In the genomic region with DNA sequence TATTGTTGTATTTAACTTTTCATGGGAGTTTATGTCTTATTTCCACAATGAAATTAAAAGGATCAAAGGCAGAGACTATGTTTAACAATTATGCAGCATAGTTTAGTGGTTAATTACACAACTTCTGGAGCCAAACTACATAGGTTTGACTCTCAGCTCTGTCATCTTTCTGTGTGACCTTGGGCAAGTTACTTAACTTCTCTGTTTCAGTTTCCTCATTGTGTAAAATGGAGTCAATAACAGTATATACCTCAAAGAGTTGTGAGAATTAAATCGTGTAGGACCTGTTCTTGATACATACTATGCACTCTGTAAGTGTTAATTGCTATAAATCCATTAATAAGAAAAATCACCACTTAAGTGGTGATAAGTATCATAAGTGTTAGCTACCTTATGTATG, we compare ENCODE assay signal across 30 cellular contexts.
"Had no signal": no experiment of that assay in that cellular context is flagged by ENCODE, and none has a peak within 500 bp of the region (broad histone marks: within the 10 kb centered on the region; RNA-seq: fewer than 3 reads in every experiment).

No MANE protein-coding gene starts in this region.

- H3K4me3 ChIP-seq: breast epithelium, cardiac muscle cell, colonic mucosa, esophagus squamous epithelium, gastroesophageal sphincter, heart right ventricle, hepatocyte had no signal

- H3K27me3 ChIP-seq: breast epithelium, cardiac muscle cell, colonic mucosa, esophagus squamous epithelium, gastroesophageal sphincter, heart right ventricle, hepatocyte had no signal

- H3K36me3 ChIP-seq: breast epithelium, cardiac muscle cell, colonic mucosa had no signal

- H3K27ac ChIP-seq: breast epithelium, cardiac muscle cell, colonic mucosa, epithelial cell of prostate, esophagus squamous epithelium, gastroesophageal sphincter, heart right ventricle, hepatocyte, VCaP had no signal

- H3K9me3 ChIP-seq: breast epithelium, colonic mucosa, esophagus squamous epithelium, gastroesophageal sphincter, heart right ventricle had no signal

- DNase-seq: activated CD4-positive, alpha-beta memory T cell treated with anti-CD3 and anti-CD28 coated beads, Interleukin-2, amount 10 ng/mL, durations not matched to agents 7 days and 5 days; activated CD4-positive, alpha-beta T cell treated with anti-CD3 and anti-CD28 coated beads for 1 hour; activated CD4-positive, alpha-beta T cell treated with anti-CD3 and anti-CD28 coated beads for 4 hours; activated CD4-positive, alpha-beta T cell treated with anti-CD3 and anti-CD28 coated beads, Interleukin-2, amount 10 ng/mL, durations not matched to agents 7 days and 5 days; activated CD4-positive, alpha-beta T cell treated with anti-CD3 and anti-CD28 coated beads, Interleukin-2, amount 50 U/mL, for 4 hours; activated CD8-positive, alpha-beta memory T cell treated with anti-CD3 and anti-CD28 coated beads, Interleukin-2, amount 50 U/mL, for 48 hours; activated effector memory CD4-positive, alpha-beta T cell treated with Interleukin-2 at 50 U/mL for 16 hours; activated gamma-delta T cell treated with Interleukin-2 at 50 U/mL for 16 hours; activated naive CD4-positive, alpha-beta T cell treated with anti-CD3 and anti-CD28 coated beads, Interleukin-2, amount 50 U/mL, for 16 hours; activated naive CD4-positive, alpha-beta T cell treated with Interleukin-2 at 50 U/mL for 16 hours; activated T-cell treated with anti-CD3 and anti-CD28 coated beads for 4 hours; activated T-cell treated with anti-CD3 and anti-CD28 coated beads, Interleukin-2, amount 50 U/mL, for 24 hours; amniotic stem cell; aorta; central memory CD4-positive, alpha-beta T cell; cerebellar nuclear complex; colonic mucosa; effector CD8-positive, alpha-beta T cell; esophagus squamous epithelium; foreskin melanocyte; heart right ventricle; T-helper 2 cell had no signal

- H3K4me1 ChIP-seq: breast epithelium, colonic mucosa, esophagus squamous epithelium, gastroesophageal sphincter, heart right ventricle had no signal

- ATAC-seq: activated T-helper 17 cell treated with anti-CD3 and anti-CD28 coated beads, Interleukin-2, amount 50 U/mL, for 72 hours; gastroesophageal sphincter; heart right ventricle; WTC11 had no signal
